12 cellular contexts compared by ENCODE assay signal in genomic region chr16:88763502-88764053, GRCh38. TPM values are rescaled to one million over a fixed set of nuclear protein-coding genes. Genes with fewer than 3 reads are reported as not detected.
DNase-seq lines count a peak whose midpoint lies in the region; ATAC-seq and TF ChIP-seq lines count a peak whose summit lies in the region.
"Had no signal": no experiment of that assay in that cellular context is flagged by ENCODE, and none has a peak within 500 bp of the region (broad histone marks: within the 10 kb centered on the region; RNA-seq: fewer than 3 reads in every experiment).

No MANE protein-coding gene starts in this region.

- peak overlapping the region; percentile 18 for H3K9ac ChIP-seq in endodermal cell (ENCODE audit: extremely low read depth, low read length, poor library complexity, severe bottlenecking)

- H3K36me3 Mint-ChIP-seq in endodermal cell (ENCODE audit: low read depth): no peaks in the 10 kb centered on the region

- H3K27me3 Mint-ChIP-seq in endodermal cell (ENCODE audit: insufficient read depth): no peaks in the 10 kb centered on the region
- H3K27me3 Mint-ChIP-seq: activated CD4-positive, alpha-beta T cell treated with anti-CD3 and anti-CD28 coated beads, Interleukin-2, amount 10 ng/mL, durations not matched to agents 7 days and 5 days had no signal

- H3K36me3 ChIP-seq in cardiac muscle cell: no peaks in the 10 kb centered on the region
- no peaks in the 10 kb centered on the region for H3K36me3 ChIP-seq in endodermal cell (ENCODE audit: control insufficient read depth, insufficient read depth, low read length)
- H3K36me3 ChIP-seq in lung (ENCODE audit: control insufficient read depth in 2 of 2, insufficient read depth in 2 of 2, low read length in 2 of 2): peaks cover 0 to 10% of the 10 kb centered on the region in 2 donors

- H3K27ac Mint-ChIP-seq in endodermal cell: peak overlapping the region; percentile 85
- H3K27ac Mint-ChIP-seq: activated CD4-positive, alpha-beta T cell treated with anti-CD3 and anti-CD28 coated beads, Interleukin-2, amount 10 ng/mL, durations not matched to agents 7 days and 5 days had no signal

- H3K9me3 ChIP-seq in cardiac muscle cell (ENCODE audit: low read depth) (no peaks in the 10 kb centered on the region), endodermal cell (ENCODE audit: control insufficient read depth, low read length) (no peaks in the 10 kb centered on the region), lung (ENCODE audit: control insufficient read depth in 2 of 2, insufficient read depth in 1 of 2, low read length in 1 of 2) (no peaks in the 10 kb centered on the region)

- 39 to 48% methylated on average over 7 to 14 of the region's 14 CpGs for WGBS in endodermal cell (ENCODE audit: insufficient coverage in 1 of 2, insufficient read length in 1 of 2), 2 experiments
- 58 to 80% methylated on average over 14 of the region's 14 CpGs for WGBS in lung, 2 donors

- no peaks in the 10 kb centered on the region for H3K9me3 Mint-ChIP-seq in endodermal cell
- H3K9me3 Mint-ChIP-seq: activated CD4-positive, alpha-beta T cell treated with anti-CD3 and anti-CD28 coated beads, Interleukin-2, amount 10 ng/mL, durations not matched to agents 7 days and 5 days had no signal

- TF ChIP-seq CTCF in cardiac muscle cell (IDR thresholded peaks at IDR 0.05; ENCODE audit: low read depth, low read length) (no peak), endodermal cell (conservative IDR thresholded peaks at IDR 0.05) (peak; percentile 63), lung (IDR thresholded peaks at IDR 0.05; ENCODE audit: control extremely low read depth, extremely low read depth) (no peak)

- ATAC-seq in left ventricle myocardium superior: no peak
- ATAC-seq in lung (ENCODE audit: insufficient read depth, low FRiP score): no peak

- peaks cover 21% of the 10 kb centered on the region for H3K4me1 Mint-ChIP-seq in endodermal cell

- H3K27me3 ChIP-seq in cardiac muscle cell (no peaks in the 10 kb centered on the region), endodermal cell (ENCODE audit: control insufficient read depth, insufficient read depth, low read length, poor library complexity, severe bottlenecking) (no peaks in the 10 kb centered on the region), lung (ENCODE audit: control insufficient read depth, insufficient read depth) (no peaks in the 10 kb centered on the region)

- H3K4me3 ChIP-seq in cardiac muscle cell (no peak overlapping the region), endodermal cell (ENCODE audit: low read length) (no peak overlapping the region), lung (no peak overlapping the region)

- DNase-seq in cardiac muscle cell (ENCODE audit: low read depth in 1 of 2, low spot score in 1 of 2) (peak in 1 of 2 donors; percentile 73), left ventricle myocardium superior (no peak), endodermal cell (peak; percentile 96), lung (ENCODE audit: low spot score) (peak; percentile 71), cerebellar nuclear complex (lab: John Stamatoyannopoulos, UW) (no peak), superior temporal gyrus (ENCODE audit: extremely low spot score) (no peak), NOMO-1 treated with dmso at 0.1 percent for 144 hours (lab: John Stamatoyannopoulos, UW; ENCODE audit: unreplicated experiment) (no peak), NCI-H2029 (lab: John Stamatoyannopoulos, UW) (no peak)
- DNase-seq: activated CD4-positive, alpha-beta T cell treated with anti-CD3 and anti-CD28 coated beads, Interleukin-2, amount 10 ng/mL, durations not matched to agents 7 days and 5 days; EL; NCI-H1092 treated with DMSO at 0.1 percent for 48 hours had no signal

- intact Hi-C loops in left ventricle myocardium superior (cut with micrococcal nuclease): no loop called here

- no peak overlapping the region for H3K4me3 Mint-ChIP-seq in endodermal cell
- H3K4me3 Mint-ChIP-seq: activated CD4-positive, alpha-beta T cell treated with anti-CD3 and anti-CD28 coated beads, Interleukin-2, amount 10 ng/mL, durations not matched to agents 7 days and 5 days had no signal

- H3K4me1 ChIP-seq in cardiac muscle cell (ENCODE audit: low read depth) (peaks cover 57% of the 10 kb centered on the region), endodermal cell (ENCODE audit: control insufficient read depth, insufficient read depth, low read length) (peaks cover 23% of the 10 kb centered on the region), lung (ENCODE audit: control insufficient read depth in 2 of 2, insufficient read depth in 2 of 2, low read length in 2 of 2) (peaks cover 7 to 53% of the 10 kb centered on the region in 2 donors)

- H3K27ac ChIP-seq in cardiac muscle cell (peak overlapping the region; percentile 85), endodermal cell (ENCODE audit: low read depth, low read length) (peak overlapping the region; percentile 55), lung (ENCODE audit: low read depth in 1 of 2, low read length in 1 of 2) (peak overlapping the region in 1 of 2 donors; percentile 62)
- H3K27ac ChIP-seq: HL-60 had no signal

RNA-seq across cellular contexts. Expression of gene PIEZO1, which starts 21.4 kb away (rescaled TPM):
- total RNA-seq in cardiac muscle cell (54.5 and 121 TPM in 2 replicates), left ventricle myocardium superior (19.1 TPM), endodermal cell (10 to 100 TPM; 84.1 to 97.0 TPM), lung (100 to 1,000 TPM; 113 to 200 TPM)
- polyA plus RNA-seq in cardiac muscle cell (32.7 and 49.2 TPM in 2 replicates), lung (100 to 1,000 TPM; 180 to 207 TPM)
- 26.7 TPM for polyA plus RNA-seq in endodermal cell (2013, experiment 1 of 2)
- polyA plus RNA-seq in endodermal cell (2013, experiment 2 of 2): 28.6 TPM

RNA-seq across cellular contexts. Expression of gene CDT1, which starts 40.0 kb away (rescaled TPM):
- total RNA-seq in cardiac muscle cell: 24.5 and 29.6 TPM in 2 replicates
- 15.9 and 17.9 TPM in 2 replicates for polyA plus RNA-seq in cardiac muscle cell
- total RNA-seq in left ventricle myocardium superior: 0.97 TPM
- 10 to 100 TPM; 57.1 to 63.0 TPM for total RNA-seq in endodermal cell
- 41.5 TPM for polyA plus RNA-seq in endodermal cell (2013, experiment 1 of 2)
- 34.7 TPM for polyA plus RNA-seq in endodermal cell (2013, experiment 2 of 2)
- total RNA-seq in lung: 1 to 10 TPM; 3.0 to 5.8 TPM
- 1 to 10 TPM; 2.0 to 3.6 TPM for polyA plus RNA-seq in lung

RNA-seq across cellular contexts. Expression of gene APRT, which starts 48.1 kb away (rescaled TPM):
- 123 and 140 TPM in 2 replicates for total RNA-seq in cardiac muscle cell
- polyA plus RNA-seq in cardiac muscle cell: 169 and 193 TPM in 2 replicates
- 40.9 TPM for total RNA-seq in left ventricle myocardium superior
- 100 to 1,000 TPM; 200 to 230 TPM for total RNA-seq in endodermal cell
- polyA plus RNA-seq in endodermal cell (2013, experiment 1 of 2): 93.5 TPM
- 91.5 TPM for polyA plus RNA-seq in endodermal cell (2013, experiment 2 of 2)
- total RNA-seq in lung: 100 to 1,000 TPM in 1 of 2 donors, 10 to 100 TPM in 1; 44.2 to 196 TPM
- polyA plus RNA-seq in lung: 100 to 1,000 TPM; 157 to 260 TPM

RNA-seq across cellular contexts. Expression of gene CTU2, which starts 57.3 kb away (rescaled TPM):
- total RNA-seq in cardiac muscle cell (9.3 and 10.8 TPM in 2 replicates), left ventricle myocardium superior (22.7 TPM), endodermal cell (10 to 100 TPM; 16.7 to 24.3 TPM), lung (10 to 100 TPM in 1 of 2 donors, 1 to 10 TPM in 1; 5.7 to 23.4 TPM)
- polyA plus RNA-seq in cardiac muscle cell (9.2 and 13.8 TPM in 2 replicates), lung (10 to 100 TPM; 17.2 to 19.4 TPM)
- polyA plus RNA-seq in endodermal cell (2013, experiment 1 of 2): 20.6 TPM
- polyA plus RNA-seq in endodermal cell (2013, experiment 2 of 2): 14.3 TPM

RNA-seq across cellular contexts. Expression of gene RNF166, which starts 57.4 kb away (rescaled TPM):
- total RNA-seq in cardiac muscle cell (30.0 and 33.5 TPM in 2 replicates), left ventricle myocardium superior (16.2 TPM), endodermal cell (10 to 100 TPM; 24.2 to 27.2 TPM), lung (10 to 100 TPM; 15.2 to 45.9 TPM)
- polyA plus RNA-seq in cardiac muscle cell (23.2 and 34.2 TPM in 2 replicates), lung (10 to 100 TPM; 42.4 to 51.6 TPM)
- polyA plus RNA-seq in endodermal cell (2013, experiment 1 of 2): 37.1 TPM
- polyA plus RNA-seq in endodermal cell (2013, experiment 2 of 2): 29.8 TPM

Comparison
In these comparisons a context has a peak if more than half of its experiments do, and no peak if none do; other contexts are left out.
1. DNase-seq: peak in endodermal cell (single experiment) and lung (single experiment); none in left ventricle myocardium superior (single experiment), cerebellar nuclear complex (0 of 2), superior temporal gyrus (single experiment), NOMO-1 treated with dmso at 0.1 percent for 144 hours (single experiment) and NCI-H2029 (single experiment).